ENCODE assay signal across 1 cellular context in the genomic region with DNA sequence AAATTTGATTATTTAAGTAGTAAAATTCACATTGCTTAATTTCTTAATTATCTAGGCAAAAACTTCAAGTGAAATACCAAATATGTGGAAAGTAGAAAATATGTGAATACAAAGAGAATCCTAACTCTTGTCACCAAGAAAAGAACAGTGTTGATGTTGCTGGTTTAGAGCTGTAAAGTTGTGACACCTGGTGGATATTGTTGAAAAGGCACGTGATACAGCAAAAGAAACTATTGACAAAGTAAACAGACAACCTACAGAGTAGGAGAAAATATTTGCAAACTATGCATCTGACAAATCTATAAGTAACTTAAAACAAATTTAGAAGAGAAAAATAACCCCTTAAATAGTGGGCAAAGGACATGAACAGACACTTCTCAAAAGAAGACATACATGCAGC.
TF ChIP-seq lines count a peak whose summit lies in the region.

No MANE protein-coding gene starts in this region.

TF ChIP-seq in HepG2, 621 proteins besides CTCF, POLR2A, EP300 and RAD21 (continued from another document and continues in another):
- TF ChIP-seq, protein P1, sequence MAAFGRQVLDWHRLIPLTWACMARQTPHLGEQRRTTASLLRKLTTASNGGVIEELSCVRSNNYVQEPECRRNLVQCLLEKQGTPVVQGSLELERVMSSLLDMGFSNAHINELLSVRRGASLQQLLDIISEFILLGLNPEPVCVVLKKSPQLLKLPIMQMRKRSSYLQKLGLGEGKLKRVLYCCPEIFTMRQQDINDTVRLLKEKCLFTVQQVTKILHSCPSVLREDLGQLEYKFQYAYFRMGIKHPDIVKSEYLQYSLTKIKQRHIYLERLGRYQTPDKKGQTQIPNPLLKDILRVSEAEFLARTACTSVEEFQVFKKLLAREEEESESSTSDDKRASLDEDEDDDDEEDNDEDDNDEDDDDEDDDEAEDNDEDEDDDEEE (CRISPR knock-in tag; IDR thresholded peaks at IDR 0.05), result no peak
- no peak for TF ChIP-seq SMAD9 (CRISPR knock-in tag; IDR thresholded peaks at IDR 0.05)
- TF ChIP-seq, protein P2, sequence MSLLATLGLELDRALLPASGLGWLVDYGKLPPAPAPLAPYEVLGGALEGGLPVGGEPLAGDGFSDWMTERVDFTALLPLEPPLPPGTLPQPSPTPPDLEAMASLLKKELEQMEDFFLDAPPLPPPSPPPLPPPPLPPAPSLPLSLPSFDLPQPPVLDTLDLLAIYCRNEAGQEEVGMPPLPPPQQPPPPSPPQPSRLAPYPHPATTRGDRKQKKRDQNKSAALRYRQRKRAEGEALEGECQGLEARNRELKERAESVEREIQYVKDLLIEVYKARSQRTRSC (CRISPR knock-in tag; IDR thresholded peaks at IDR 0.05; ENCODE audit: low read depth), result no peak
- TF ChIP-seq TEAD2 (CRISPR knock-in tag; IDR thresholded peaks at IDR 0.05), result no peak
- TF ChIP-seq ZNF354B (CRISPR knock-in tag; IDR thresholded peaks at IDR 0.05), result no peak
- TF ChIP-seq ZNF431 (CRISPR knock-in tag; IDR thresholded peaks at IDR 0.05; ENCODE audit: borderline replicate concordance, low read depth), result no peak
- no peak for TF ChIP-seq REPIN1 (CRISPR knock-in tag; IDR thresholded peaks at IDR 0.05; ENCODE audit: borderline replicate concordance, low read depth)
- no peak for TF ChIP-seq ZNF674 (CRISPR knock-in tag; IDR thresholded peaks at IDR 0.05; ENCODE audit: low read depth)
- peak; percentile 55; the same call in 1 of the 2 replicates for TF ChIP-seq FOXK1 (CRISPR knock-in tag; IDR thresholded peaks at IDR 0.05; ENCODE audit: borderline replicate concordance, low read depth)
- TF ChIP-seq FOXP1 (IDR thresholded peaks at IDR 0.05), result no peak
- TF ChIP-seq FOXP1 (CRISPR knock-in tag; IDR thresholded peaks at IDR 0.05), result peak; percentile 67
- TF ChIP-seq HDAC2 (CRISPR knock-in tag; IDR thresholded peaks at IDR 0.05), result no peak
- no peak for TF ChIP-seq ZNF121 (CRISPR knock-in tag; IDR thresholded peaks at IDR 0.05)
- TF ChIP-seq ZNF577 (CRISPR knock-in tag; IDR thresholded peaks at IDR 0.05; ENCODE audit: borderline replicate concordance, low read depth), result no peak
- no peak for TF ChIP-seq ZNF709 (CRISPR knock-in tag; IDR thresholded peaks at IDR 0.05)
- TF ChIP-seq, protein P3, sequence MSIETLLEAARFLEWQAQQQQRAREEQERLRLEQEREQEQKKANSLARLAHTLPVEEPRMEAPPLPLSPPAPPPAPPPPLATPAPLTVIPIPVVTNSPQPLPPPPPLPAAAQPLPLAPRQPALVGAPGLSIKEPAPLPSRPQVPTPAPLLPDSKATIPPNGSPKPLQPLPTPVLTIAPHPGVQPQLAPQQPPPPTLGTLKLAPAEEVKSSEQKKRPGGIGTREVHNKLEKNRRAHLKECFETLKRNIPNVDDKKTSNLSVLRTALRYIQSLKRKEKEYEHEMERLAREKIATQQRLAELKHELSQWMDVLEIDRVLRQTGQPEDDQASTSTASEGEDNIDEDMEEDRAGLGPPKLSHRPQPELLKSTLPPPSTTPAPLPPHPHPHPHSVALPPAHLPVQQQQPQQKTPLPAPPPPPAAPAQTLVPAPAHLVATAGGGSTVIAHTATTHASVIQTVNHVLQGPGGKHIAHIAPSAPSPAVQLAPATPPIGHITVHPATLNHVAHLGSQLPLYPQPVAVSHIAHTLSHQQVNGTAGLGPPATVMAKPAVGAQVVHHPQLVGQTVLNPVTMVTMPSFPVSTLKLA (IDR thresholded peaks at IDR 0.05), result 0 out of 2 replicates have a peak, but pooled peaks have one; percentile 9
- no peak for TF ChIP-seq ZNF20 (CRISPR knock-in tag; IDR thresholded peaks at IDR 0.05)
- TF ChIP-seq ZNF563 (CRISPR knock-in tag; IDR thresholded peaks at IDR 0.05), result no peak
- TF ChIP-seq, protein P4, sequence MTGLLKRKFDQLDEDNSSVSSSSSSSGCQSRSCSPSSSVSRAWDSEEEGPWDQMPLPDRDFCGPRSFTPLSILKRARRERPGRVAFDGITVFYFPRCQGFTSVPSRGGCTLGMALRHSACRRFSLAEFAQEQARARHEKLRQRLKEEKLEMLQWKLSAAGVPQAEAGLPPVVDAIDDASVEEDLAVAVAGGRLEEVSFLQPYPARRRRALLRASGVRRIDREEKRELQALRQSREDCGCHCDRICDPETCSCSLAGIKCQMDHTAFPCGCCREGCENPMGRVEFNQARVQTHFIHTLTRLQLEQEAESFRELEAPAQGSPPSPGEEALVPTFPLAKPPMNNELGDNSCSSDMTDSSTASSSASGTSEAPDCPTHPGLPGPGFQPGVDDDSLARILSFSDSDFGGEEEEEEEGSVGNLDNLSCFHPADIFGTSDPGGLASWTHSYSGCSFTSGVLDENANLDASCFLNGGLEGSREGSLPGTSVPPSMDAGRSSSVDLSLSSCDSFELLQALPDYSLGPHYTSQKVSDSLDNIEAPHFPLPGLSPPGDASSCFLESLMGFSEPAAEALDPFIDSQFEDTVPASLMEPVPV (CRISPR knock-in tag; IDR thresholded peaks at IDR 0.05), result no peak
- TF ChIP-seq, protein P5, sequence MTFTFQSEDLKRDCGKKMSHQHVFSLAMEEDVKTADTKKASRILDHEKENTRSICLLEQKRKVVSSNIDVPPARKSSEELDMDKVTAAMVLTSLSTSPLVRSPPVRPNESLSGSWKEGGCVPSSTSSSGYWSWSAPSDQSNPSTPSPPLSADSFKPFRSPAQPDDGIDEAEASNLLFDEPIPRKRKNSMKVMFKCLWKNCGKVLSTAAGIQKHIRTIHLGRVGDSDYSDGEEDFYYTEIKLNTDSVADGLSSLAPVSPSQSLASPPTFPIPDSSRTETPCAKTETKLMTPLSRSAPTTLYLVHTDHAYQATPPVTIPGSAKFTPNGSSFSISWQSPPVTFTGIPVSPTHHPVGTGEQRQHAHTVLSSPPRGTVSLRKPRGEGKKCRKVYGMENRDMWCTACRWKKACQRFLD (CRISPR knock-in tag; IDR thresholded peaks at IDR 0.05; ENCODE audit: borderline replicate concordance), result no peak
- TF ChIP-seq, protein P6, sequence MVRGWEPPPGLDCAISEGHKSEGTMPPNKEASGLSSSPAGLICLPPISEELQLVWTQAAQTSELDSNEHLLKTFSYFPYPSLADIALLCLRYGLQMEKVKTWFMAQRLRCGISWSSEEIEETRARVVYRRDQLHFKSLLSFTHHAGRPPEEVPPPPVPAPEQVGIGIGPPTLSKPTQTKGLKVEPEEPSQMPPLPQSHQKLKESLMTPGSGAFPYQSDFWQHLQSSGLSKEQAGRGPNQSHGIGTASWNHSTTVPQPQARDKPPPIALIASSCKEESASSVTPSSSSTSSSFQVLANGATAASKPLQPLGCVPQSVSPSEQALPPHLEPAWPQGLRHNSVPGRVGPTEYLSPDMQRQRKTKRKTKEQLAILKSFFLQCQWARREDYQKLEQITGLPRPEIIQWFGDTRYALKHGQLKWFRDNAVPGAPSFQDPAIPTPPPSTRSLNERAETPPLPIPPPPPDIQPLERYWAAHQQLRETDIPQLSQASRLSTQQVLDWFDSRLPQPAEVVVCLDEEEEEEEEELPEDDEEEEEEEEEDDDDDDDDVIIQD (CRISPR knock-in tag; IDR thresholded peaks at IDR 0.05; ENCODE audit: low read depth), result peak; percentile 38; the same call in 1 of the 2 replicates
- TF ChIP-seq, protein P7, sequence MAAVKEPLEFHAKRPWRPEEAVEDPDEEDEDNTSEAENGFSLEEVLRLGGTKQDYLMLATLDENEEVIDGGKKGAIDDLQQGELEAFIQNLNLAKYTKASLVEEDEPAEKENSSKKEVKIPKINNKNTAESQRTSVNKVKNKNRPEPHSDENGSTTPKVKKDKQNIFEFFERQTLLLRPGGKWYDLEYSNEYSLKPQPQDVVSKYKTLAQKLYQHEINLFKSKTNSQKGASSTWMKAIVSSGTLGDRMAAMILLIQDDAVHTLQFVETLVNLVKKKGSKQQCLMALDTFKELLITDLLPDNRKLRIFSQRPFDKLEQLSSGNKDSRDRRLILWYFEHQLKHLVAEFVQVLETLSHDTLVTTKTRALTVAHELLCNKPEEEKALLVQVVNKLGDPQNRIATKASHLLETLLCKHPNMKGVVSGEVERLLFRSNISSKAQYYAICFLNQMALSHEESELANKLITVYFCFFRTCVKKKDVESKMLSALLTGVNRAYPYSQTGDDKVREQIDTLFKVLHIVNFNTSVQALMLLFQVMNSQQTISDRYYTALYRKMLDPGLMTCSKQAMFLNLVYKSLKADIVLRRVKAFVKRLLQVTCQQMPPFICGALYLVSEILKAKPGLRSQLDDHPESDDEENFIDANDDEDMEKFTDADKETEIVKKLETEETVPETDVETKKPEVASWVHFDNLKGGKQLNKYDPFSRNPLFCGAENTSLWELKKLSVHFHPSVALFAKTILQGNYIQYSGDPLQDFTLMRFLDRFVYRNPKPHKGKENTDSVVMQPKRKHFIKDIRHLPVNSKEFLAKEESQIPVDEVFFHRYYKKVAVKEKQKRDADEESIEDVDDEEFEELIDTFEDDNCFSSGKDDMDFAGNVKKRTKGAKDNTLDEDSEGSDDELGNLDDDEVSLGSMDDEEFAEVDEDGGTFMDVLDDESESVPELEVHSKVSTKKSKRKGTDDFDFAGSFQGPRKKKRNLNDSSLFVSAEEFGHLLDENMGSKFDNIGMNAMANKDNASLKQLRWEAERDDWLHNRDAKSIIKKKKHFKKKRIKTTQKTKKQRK (IDR thresholded peaks at IDR 0.05; ENCODE audit: low read length), result no peak
- no peak for TF ChIP-seq ZSCAN30 (CRISPR knock-in tag; IDR thresholded peaks at IDR 0.05)
- no peak for TF ChIP-seq ZNF839 (CRISPR knock-in tag; IDR thresholded peaks at IDR 0.05; ENCODE audit: borderline replicate concordance)
- TF ChIP-seq TEAD3 (CRISPR knock-in tag; optimal IDR thresholded peaks at IDR 0.05; ENCODE audit: borderline replicate concordance), result peak; percentile 14
- TF ChIP-seq ATRX (CRISPR knock-in tag; IDR thresholded peaks at IDR 0.05; ENCODE audit: borderline replicate concordance), result no peak
- TF ChIP-seq, protein P8, sequence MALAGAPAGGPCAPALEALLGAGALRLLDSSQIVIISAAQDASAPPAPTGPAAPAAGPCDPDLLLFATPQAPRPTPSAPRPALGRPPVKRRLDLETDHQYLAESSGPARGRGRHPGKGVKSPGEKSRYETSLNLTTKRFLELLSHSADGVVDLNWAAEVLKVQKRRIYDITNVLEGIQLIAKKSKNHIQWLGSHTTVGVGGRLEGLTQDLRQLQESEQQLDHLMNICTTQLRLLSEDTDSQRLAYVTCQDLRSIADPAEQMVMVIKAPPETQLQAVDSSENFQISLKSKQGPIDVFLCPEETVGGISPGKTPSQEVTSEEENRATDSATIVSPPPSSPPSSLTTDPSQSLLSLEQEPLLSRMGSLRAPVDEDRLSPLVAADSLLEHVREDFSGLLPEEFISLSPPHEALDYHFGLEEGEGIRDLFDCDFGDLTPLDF (CRISPR knock-in tag; IDR thresholded peaks at IDR 0.05), result no peak
- TF ChIP-seq NFE2L1 (CRISPR knock-in tag; IDR thresholded peaks at IDR 0.05; ENCODE audit: borderline replicate concordance), result no peak
- no peak for TF ChIP-seq ZNF562 (CRISPR knock-in tag; IDR thresholded peaks at IDR 0.05; ENCODE audit: borderline replicate concordance)
- TF ChIP-seq ZNF333 (CRISPR knock-in tag; IDR thresholded peaks at IDR 0.05; ENCODE audit: borderline replicate concordance), result no peak
- TF ChIP-seq NR2F6 (IDR thresholded peaks at IDR 0.05), result no peak
- no peak for TF ChIP-seq NR2F6 (CRISPR knock-in tag; IDR thresholded peaks at IDR 0.05)
- no peak for TF ChIP-seq TOE1 (CRISPR knock-in tag; IDR thresholded peaks at IDR 0.05)
- TF ChIP-seq, protein P9, sequence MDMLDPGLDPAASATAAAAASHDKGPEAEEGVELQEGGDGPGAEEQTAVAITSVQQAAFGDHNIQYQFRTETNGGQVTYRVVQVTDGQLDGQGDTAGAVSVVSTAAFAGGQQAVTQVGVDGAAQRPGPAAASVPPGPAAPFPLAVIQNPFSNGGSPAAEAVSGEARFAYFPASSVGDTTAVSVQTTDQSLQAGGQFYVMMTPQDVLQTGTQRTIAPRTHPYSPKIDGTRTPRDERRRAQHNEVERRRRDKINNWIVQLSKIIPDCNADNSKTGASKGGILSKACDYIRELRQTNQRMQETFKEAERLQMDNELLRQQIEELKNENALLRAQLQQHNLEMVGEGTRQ (IDR thresholded peaks at IDR 0.05; ENCODE audit: low read depth, low read length), result peak; percentile 34; the same call in 1 of the 2 replicates
- TF ChIP-seq, protein P9 (CRISPR knock-in tag; IDR thresholded peaks at IDR 0.05; ENCODE audit: borderline replicate concordance), result peak; percentile 69; the same call in 1 of the 2 replicates
- TF ChIP-seq ETV5 (CRISPR knock-in tag; IDR thresholded peaks at IDR 0.05; ENCODE audit: borderline replicate concordance), result no peak
- no peak for TF ChIP-seq ISL2 (CRISPR knock-in tag; IDR thresholded peaks at IDR 0.05)
- no peak for TF ChIP-seq ZKSCAN5 (CRISPR knock-in tag; IDR thresholded peaks at IDR 0.05)
- 0 out of 2 replicates have a peak, but pooled peaks have one; percentile 40 for TF ChIP-seq ZSCAN9 (CRISPR knock-in tag; IDR thresholded peaks at IDR 0.05; ENCODE audit: borderline replicate concordance)
- no peak for TF ChIP-seq EZH2 (conservative IDR thresholded peaks at IDR 0.05; ENCODE audit: low read depth, low read length)
- TF ChIP-seq, protein P10, sequence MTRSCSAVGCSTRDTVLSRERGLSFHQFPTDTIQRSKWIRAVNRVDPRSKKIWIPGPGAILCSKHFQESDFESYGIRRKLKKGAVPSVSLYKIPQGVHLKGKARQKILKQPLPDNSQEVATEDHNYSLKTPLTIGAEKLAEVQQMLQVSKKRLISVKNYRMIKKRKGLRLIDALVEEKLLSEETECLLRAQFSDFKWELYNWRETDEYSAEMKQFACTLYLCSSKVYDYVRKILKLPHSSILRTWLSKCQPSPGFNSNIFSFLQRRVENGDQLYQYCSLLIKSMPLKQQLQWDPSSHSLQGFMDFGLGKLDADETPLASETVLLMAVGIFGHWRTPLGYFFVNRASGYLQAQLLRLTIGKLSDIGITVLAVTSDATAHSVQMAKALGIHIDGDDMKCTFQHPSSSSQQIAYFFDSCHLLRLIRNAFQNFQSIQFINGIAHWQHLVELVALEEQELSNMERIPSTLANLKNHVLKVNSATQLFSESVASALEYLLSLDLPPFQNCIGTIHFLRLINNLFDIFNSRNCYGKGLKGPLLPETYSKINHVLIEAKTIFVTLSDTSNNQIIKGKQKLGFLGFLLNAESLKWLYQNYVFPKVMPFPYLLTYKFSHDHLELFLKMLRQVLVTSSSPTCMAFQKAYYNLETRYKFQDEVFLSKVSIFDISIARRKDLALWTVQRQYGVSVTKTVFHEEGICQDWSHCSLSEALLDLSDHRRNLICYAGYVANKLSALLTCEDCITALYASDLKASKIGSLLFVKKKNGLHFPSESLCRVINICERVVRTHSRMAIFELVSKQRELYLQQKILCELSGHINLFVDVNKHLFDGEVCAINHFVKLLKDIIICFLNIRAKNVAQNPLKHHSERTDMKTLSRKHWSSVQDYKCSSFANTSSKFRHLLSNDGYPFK (CRISPR knock-in tag; IDR thresholded peaks at IDR 0.05; ENCODE audit: borderline replicate concordance), result no peak
- TF ChIP-seq, protein P11, sequence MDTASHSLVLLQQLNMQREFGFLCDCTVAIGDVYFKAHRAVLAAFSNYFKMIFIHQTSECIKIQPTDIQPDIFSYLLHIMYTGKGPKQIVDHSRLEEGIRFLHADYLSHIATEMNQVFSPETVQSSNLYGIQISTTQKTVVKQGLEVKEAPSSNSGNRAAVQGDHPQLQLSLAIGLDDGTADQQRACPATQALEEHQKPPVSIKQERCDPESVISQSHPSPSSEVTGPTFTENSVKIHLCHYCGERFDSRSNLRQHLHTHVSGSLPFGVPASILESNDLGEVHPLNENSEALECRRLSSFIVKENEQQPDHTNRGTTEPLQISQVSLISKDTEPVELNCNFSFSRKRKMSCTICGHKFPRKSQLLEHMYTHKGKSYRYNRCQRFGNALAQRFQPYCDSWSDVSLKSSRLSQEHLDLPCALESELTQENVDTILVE (CRISPR knock-in tag; IDR thresholded peaks at IDR 0.05), result no peak
- no peak for TF ChIP-seq HOXA3 (CRISPR knock-in tag; IDR thresholded peaks at IDR 0.05)
